ENCODE assay signal across 2 cellular contexts in the genomic region with DNA sequence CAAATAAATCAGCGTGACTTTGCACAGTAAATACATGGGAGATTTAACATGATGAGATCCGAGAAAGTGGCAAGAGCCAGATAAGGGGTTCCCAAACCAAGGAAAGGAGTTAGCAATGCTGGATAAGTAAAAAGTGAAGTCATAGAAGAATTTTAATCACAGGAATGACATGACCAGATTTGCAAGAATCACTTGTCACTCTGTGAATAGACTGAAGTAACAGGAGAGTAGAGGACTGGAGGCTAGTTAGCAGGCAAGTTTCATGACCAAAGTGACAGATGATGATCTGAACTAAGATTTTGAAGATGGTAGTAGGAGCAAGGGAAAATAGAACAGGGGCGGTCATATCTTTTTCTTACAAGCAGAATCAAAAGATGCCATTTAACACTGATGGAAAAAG.
TF ChIP-seq lines count a peak whose summit lies in the region.

No MANE protein-coding gene starts in this region.

TF ChIP-seq in liver, 16 proteins besides CTCF, POLR2A, EP300 and RAD21:
- TF ChIP-seq GABPA (IDR thresholded peaks at IDR 0.05 in 1 of 2, conservative IDR thresholded peaks at IDR 0.05 in 1 of 2) (no peak), FOXA2 (IDR thresholded peaks at IDR 0.05) (no peak), RXRA (IDR thresholded peaks at IDR 0.05) (no peak), NR2F2 (IDR thresholded peaks at IDR 0.05) (no peak), FOXA1 (IDR thresholded peaks at IDR 0.05) (no peak), JUND (IDR thresholded peaks at IDR 0.05) (no peak), EGR1 (IDR thresholded peaks at IDR 0.05; ENCODE audit: low read depth in 2 of 2) (no peak), TAF1 (conservative IDR thresholded peaks at IDR 0.05) (no peak)
- TF ChIP-seq, protein P1, sequence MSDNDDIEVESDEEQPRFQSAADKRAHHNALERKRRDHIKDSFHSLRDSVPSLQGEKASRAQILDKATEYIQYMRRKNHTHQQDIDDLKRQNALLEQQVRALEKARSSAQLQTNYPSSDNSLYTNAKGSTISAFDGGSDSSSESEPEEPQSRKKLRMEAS (IDR thresholded peaks at IDR 0.05), result no peak
- TF ChIP-seq, protein P2, sequence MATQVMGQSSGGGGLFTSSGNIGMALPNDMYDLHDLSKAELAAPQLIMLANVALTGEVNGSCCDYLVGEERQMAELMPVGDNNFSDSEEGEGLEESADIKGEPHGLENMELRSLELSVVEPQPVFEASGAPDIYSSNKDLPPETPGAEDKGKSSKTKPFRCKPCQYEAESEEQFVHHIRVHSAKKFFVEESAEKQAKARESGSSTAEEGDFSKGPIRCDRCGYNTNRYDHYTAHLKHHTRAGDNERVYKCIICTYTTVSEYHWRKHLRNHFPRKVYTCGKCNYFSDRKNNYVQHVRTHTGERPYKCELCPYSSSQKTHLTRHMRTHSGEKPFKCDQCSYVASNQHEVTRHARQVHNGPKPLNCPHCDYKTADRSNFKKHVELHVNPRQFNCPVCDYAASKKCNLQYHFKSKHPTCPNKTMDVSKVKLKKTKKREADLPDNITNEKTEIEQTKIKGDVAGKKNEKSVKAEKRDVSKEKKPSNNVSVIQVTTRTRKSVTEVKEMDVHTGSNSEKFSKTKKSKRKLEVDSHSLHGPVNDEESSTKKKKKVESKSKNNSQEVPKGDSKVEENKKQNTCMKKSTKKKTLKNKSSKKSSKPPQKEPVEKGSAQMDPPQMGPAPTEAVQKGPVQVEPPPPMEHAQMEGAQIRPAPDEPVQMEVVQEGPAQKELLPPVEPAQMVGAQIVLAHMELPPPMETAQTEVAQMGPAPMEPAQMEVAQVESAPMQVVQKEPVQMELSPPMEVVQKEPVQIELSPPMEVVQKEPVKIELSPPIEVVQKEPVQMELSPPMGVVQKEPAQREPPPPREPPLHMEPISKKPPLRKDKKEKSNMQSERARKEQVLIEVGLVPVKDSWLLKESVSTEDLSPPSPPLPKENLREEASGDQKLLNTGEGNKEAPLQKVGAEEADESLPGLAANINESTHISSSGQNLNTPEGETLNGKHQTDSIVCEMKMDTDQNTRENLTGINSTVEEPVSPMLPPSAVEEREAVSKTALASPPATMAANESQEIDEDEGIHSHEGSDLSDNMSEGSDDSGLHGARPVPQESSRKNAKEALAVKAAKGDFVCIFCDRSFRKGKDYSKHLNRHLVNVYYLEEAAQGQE (IDR thresholded peaks at IDR 0.05), result no peak
- TF ChIP-seq, protein P3, sequence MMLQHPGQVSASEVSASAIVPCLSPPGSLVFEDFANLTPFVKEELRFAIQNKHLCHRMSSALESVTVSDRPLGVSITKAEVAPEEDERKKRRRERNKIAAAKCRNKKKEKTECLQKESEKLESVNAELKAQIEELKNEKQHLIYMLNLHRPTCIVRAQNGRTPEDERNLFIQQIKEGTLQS (IDR thresholded peaks at IDR 0.05), result no peak

TF ChIP-seq in HepG2, 621 proteins besides CTCF, POLR2A, EP300 and RAD21:
- TF ChIP-seq SCMH1 (CRISPR knock-in tag; IDR thresholded peaks at IDR 0.05; ENCODE audit: borderline replicate concordance), result no peak
- TF ChIP-seq, protein P4, sequence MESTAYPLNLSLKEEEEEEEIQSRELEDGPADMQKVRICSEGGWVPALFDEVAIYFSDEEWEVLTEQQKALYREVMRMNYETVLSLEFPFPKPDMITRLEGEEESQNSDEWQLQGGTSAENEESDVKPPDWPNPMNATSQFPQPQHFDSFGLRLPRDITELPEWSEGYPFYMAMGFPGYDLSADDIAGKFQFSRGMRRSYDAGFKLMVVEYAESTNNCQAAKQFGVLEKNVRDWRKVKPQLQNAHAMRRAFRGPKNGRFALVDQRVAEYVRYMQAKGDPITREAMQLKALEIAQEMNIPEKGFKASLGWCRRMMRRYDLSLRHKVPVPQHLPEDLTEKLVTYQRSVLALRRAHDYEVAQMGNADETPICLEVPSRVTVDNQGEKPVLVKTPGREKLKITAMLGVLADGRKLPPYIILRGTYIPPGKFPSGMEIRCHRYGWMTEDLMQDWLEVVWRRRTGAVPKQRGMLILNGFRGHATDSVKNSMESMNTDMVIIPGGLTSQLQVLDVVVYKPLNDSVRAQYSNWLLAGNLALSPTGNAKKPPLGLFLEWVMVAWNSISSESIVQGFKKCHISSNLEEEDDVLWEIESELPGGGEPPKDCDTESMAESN (CRISPR knock-in tag; conservative IDR thresholded peaks at IDR 0.05), result no peak
- TF ChIP-seq SIX1 (CRISPR knock-in tag; IDR thresholded peaks at IDR 0.05; ENCODE audit: borderline replicate concordance), result no peak
- TF ChIP-seq ZNF775 (CRISPR knock-in tag; IDR thresholded peaks at IDR 0.05; ENCODE audit: borderline replicate concordance), result no peak
- TF ChIP-seq KDM4B (CRISPR knock-in tag; IDR thresholded peaks at IDR 0.05), result no peak
- TF ChIP-seq ZNF607 (CRISPR knock-in tag; IDR thresholded peaks at IDR 0.05; ENCODE audit: borderline replicate concordance), result no peak
- no peak for TF ChIP-seq POLR2AphosphoS5 (IDR thresholded peaks at IDR 0.05; ENCODE audit: low read depth, low read length)
- TF ChIP-seq, protein P5, sequence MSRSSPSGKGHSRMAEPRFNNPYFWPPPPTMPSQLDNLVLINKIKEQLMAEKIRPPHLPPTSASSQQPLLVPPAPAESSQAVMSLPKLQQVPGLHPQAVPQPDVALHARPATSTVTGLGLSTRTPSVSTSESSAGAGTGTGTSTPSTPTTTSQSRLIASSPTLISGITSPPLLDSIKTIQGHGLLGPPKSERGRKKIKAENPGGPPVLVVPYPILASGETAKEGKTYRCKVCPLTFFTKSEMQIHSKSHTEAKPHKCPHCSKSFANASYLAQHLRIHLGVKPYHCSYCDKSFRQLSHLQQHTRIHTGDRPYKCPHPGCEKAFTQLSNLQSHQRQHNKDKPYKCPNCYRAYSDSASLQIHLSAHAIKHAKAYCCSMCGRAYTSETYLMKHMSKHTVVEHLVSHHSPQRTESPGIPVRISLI (CRISPR knock-in tag; IDR thresholded peaks at IDR 0.05; ENCODE audit: borderline replicate concordance), result no peak
- TF ChIP-seq, protein P6, sequence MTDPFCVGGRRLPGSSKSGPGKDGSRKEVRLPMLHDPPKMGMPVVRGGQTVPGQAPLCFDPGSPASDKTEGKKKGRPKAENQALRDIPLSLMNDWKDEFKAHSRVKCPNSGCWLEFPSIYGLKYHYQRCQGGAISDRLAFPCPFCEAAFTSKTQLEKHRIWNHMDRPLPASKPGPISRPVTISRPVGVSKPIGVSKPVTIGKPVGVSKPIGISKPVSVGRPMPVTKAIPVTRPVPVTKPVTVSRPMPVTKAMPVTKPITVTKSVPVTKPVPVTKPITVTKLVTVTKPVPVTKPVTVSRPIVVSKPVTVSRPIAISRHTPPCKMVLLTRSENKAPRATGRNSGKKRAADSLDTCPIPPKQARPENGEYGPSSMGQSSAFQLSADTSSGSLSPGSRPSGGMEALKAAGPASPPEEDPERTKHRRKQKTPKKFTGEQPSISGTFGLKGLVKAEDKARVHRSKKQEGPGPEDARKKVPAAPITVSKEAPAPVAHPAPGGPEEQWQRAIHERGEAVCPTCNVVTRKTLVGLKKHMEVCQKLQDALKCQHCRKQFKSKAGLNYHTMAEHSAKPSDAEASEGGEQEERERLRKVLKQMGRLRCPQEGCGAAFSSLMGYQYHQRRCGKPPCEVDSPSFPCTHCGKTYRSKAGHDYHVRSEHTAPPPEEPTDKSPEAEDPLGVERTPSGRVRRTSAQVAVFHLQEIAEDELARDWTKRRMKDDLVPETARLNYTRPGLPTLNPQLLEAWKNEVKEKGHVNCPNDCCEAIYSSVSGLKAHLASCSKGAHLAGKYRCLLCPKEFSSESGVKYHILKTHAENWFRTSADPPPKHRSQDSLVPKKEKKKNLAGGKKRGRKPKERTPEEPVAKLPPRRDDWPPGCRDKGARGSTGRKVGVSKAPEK (CRISPR knock-in tag; IDR thresholded peaks at IDR 0.05; ENCODE audit: borderline replicate concordance), result no peak
- TF ChIP-seq TEAD2 (CRISPR knock-in tag; IDR thresholded peaks at IDR 0.05), result no peak
- TF ChIP-seq, protein P7, sequence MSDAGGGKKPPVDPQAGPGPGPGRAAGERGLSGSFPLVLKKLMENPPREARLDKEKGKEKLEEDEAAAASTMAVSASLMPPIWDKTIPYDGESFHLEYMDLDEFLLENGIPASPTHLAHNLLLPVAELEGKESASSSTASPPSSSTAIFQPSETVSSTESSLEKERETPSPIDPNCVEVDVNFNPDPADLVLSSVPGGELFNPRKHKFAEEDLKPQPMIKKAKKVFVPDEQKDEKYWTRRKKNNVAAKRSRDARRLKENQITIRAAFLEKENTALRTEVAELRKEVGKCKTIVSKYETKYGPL (CRISPR knock-in tag; IDR thresholded peaks at IDR 0.05), result no peak
- no peak for TF ChIP-seq ARNT2 (CRISPR knock-in tag; IDR thresholded peaks at IDR 0.05; ENCODE audit: low read depth)
- no peak for TF ChIP-seq SOX13 (IDR thresholded peaks at IDR 0.05)
- TF ChIP-seq SOX13 (CRISPR knock-in tag; conservative IDR thresholded peaks at IDR 0.05 in 1 of 2, IDR thresholded peaks at IDR 0.05 in 1 of 2), result no peak
- TF ChIP-seq RFXAP (CRISPR knock-in tag; IDR thresholded peaks at IDR 0.05; ENCODE audit: borderline replicate concordance), result no peak
